ENCODE assay signal across 1 cellular context in genomic region chr20:37223053-37223452, GRCh38.
TF ChIP-seq lines count a peak whose summit lies in the region.

No MANE protein-coding gene starts in this region.

TF ChIP-seq in GM23338, 12 proteins besides CTCF, POLR2A, EP300 and RAD21:
- TF ChIP-seq ZNF462 (CRISPR knock-in tag; IDR thresholded peaks at IDR 0.05) (no peak), STAT1 (IDR thresholded peaks at IDR 0.05; ENCODE audit: unreplicated experiment) (no peak), NANOG (IDR thresholded peaks at IDR 0.05; ENCODE audit: borderline replicate concordance) (no peak), ZNF114 (CRISPR knock-in tag; IDR thresholded peaks at IDR 0.05) (no peak), EZH2phosphoT487 (IDR thresholded peaks at IDR 0.05; ENCODE audit: unreplicated experiment) (no peak), REST (IDR thresholded peaks at IDR 0.05; ENCODE audit: unreplicated experiment) (no peak), CREB1 (CRISPR knock-in tag; IDR thresholded peaks at IDR 0.05; ENCODE audit: low read depth) (no peak)
TF ChIP-seq in GM23338: peak in this region for 0.
